In the genomic region with DNA sequence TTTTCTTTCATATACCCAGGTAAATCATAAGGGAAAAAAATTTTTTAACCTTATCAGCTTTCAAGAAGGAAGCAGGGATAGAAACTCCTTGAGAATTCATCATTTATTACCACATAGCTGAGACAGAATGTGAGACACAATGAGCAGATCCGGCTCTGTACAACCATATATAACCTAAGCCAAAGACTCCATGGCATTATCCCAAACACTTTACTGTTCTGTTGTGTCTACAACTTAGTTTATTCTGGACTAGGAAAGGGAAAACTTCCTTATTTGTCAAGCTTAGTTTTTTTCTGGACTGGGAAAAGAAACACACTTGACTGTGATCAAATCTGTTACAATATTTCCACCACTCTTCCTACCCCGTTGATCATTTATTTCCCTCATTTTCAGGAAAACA, we compare ENCODE assay signal across 18 cellular contexts. TPM values are rescaled to one million over a fixed set of nuclear protein-coding genes. Genes with fewer than 3 reads are reported as not detected.
"Had no signal": no experiment of that assay in that cellular context is flagged by ENCODE, and none has a peak within 500 bp of the region (broad histone marks: within the 10 kb centered on the region; RNA-seq: fewer than 3 reads in every experiment).

No MANE protein-coding gene starts in this region.

- H3K36me3 ChIP-seq: esophagus squamous epithelium, suprapubic skin, upper lobe of left lung, vagina had no signal

- H3K4me1 ChIP-seq: esophagus squamous epithelium, suprapubic skin, upper lobe of left lung, vagina had no signal

- H3K9me3 ChIP-seq: esophagus squamous epithelium, suprapubic skin, tibial artery, upper lobe of left lung, vagina had no signal

- ATAC-seq: natural killer cell, right cardiac atrium had no signal

- H3K27me3 ChIP-seq: esophagus squamous epithelium, hepatocyte, suprapubic skin, tibial artery, upper lobe of left lung, vagina had no signal

- H3K27ac ChIP-seq: epithelial cell of prostate, esophagus squamous epithelium, hepatocyte, suprapubic skin, upper lobe of left lung, vagina had no signal

- DNase-seq: effector memory CD4-positive, alpha-beta T cell; esophagus squamous epithelium; foreskin fibroblast; head of caudate nucleus; natural killer cell; right cardiac atrium; small intestine; stimulated activated CD4-positive, alpha-beta T cell treated with anti-CD3 and anti-CD28 coated beads, Interleukin-12 subunit alpha, Interleukin-12 subunit beta, amount 100 ng/mL, for 4 hours; stimulated activated naive CD4-positive, alpha-beta T cell treated with Interleukin-2 at 50 U/mL for 16 hours; tibial artery; upper lobe of left lung had no signal

- H3K4me3 ChIP-seq: esophagus squamous epithelium, hepatocyte, suprapubic skin, tibial artery, upper lobe of left lung, vagina had no signal

RNA-seq across cellular contexts. Expression of a gene that starts 38.3 kb away (rescaled TPM):
- total RNA-seq: myocyte, neural crest cell, osteocyte had no signal
